Comparison of ENCODE assay signal across 32 cellular contexts in the genomic region with DNA sequence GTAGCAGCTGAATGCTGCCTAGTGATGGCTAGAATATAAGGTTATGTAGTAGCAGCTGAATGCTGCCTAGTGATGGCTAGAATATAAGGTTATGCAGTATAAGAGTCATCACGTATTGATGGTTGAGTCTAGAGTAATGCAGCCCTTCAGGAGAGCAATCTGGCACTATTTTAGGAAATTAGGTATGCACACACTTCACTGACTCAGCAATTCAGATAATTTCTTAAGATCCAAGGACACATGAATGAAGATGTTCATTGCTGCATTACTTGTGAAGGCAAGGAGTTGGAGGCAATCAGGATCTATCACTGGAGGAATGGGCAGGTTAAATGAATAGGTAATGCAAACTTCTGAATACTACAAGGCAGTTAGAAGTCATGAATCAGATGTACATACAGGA.
"Had no signal": no experiment of that assay in that cellular context is flagged by ENCODE, and none has a peak within 500 bp of the region (broad histone marks: within the 10 kb centered on the region; RNA-seq: fewer than 3 reads in every experiment).

No MANE protein-coding gene starts in this region.

- H3K27me3 Mint-ChIP-seq: activated CD4-positive, alpha-beta memory T cell treated with anti-CD3 and anti-CD28 coated beads for 36 hours; activated CD4-positive, alpha-beta T cell treated with anti-CD3 and anti-CD28 coated beads for 36 hours; activated T-helper 17 cell treated with anti-CD3 and anti-CD28 coated beads, Interleukin-2, amount 50 U/mL, for 72 hours had no signal

- H3K9me3 ChIP-seq: ascending aorta, MG63, Peyer's patch, SJSA1, SK-N-SH had no signal

- FAIRE-seq: TTC549 had no signal

- H3K27ac ChIP-seq: ascending aorta, coronary artery, Peyer's patch had no signal

- H3K9me2 ChIP-seq: SK-N-SH had no signal

- H3K4me2 ChIP-seq: SK-N-SH had no signal

- H3K27ac Mint-ChIP-seq: activated CD4-positive, alpha-beta memory T cell treated with anti-CD3 and anti-CD28 coated beads for 36 hours; activated CD4-positive, alpha-beta T cell treated with anti-CD3 and anti-CD28 coated beads for 36 hours; activated naive CD4-positive, alpha-beta T cell treated with anti-CD3 and anti-CD28 coated beads, Interleukin-2, amount 50 U/mL, for 72 hours; activated T-helper 17 cell treated with anti-CD3 and anti-CD28 coated beads, Interleukin-2, amount 50 U/mL, for 72 hours; T-helper 1 cell treated with Interleukin-12 subunit alpha and Interleukin-12 subunit beta and Interleukin-4 antibody, amounts not matched to agents 30 μg/mL and 1 μg/mL, for 36 hours; T-helper 2 cell treated with Interferon-gamma antibody and Interleukin-4, amounts not matched to agents 5 μg/mL and 100 μg/mL, for 36 hours had no signal

- DNase-seq: activated CD4-positive, alpha-beta memory T cell treated with anti-CD3 and anti-CD28 coated beads for 36 hours; activated CD4-positive, alpha-beta T cell treated with anti-CD3 and anti-CD28 coated beads for 36 hours; activated CD4-positive, alpha-beta T cell treated with anti-CD3 and anti-CD28 coated beads, Interleukin-2, amount 50 U/mL, for 1 hour; activated CD8-positive, alpha-beta memory T cell treated with anti-CD3 and anti-CD28 coated beads, Interleukin-2, amount 50 U/mL, for 4 hours; activated effector memory CD4-positive, alpha-beta T cell treated with anti-CD3 and anti-CD28 coated beads, Interleukin-2, amount 50 U/mL, for 16 hours; activated naive CD4-positive, alpha-beta T cell treated with Interleukin-2 at 50 U/mL for 16 hours; activated T-cell treated with anti-CD3 and anti-CD28 coated beads for 4 hours; activated T-cell treated with anti-CD3 and anti-CD28 coated beads, Interleukin-2, amount 50 U/mL, for 48 hours; amniotic stem cell; Kasumi-1; MG63; NCI-H1048; NCI-H1105 treated with DMSO at 0.1 percent for 48 hours; NCI-H1436; NCI-H1694; NCI-H1930; NCI-H345; NCI-H524 treated with DMSO at 0.1 percent for 48 hours; NK-92 treated with Interleukin-12 subunit alpha and Interleukin-12 subunit beta, amount 100 ng/mL, for 24 hours; PC-3; Peyer's patch; RPMI8226; SHP77 treated with DMSO at 0.1 percent for 48 hours; SK-N-SH had no signal

- H3K4me1 ChIP-seq: ascending aorta, Peyer's patch had no signal

- ATAC-seq: activated CD4-positive, alpha-beta T cell treated with anti-CD3 and anti-CD28 coated beads for 36 hours; activated naive CD4-positive, alpha-beta T cell treated with anti-CD3 and anti-CD28 coated beads, Interleukin-2, amount 50 U/mL, for 72 hours; activated T-helper 17 cell treated with anti-CD3 and anti-CD28 coated beads, Interleukin-2, amount 50 U/mL, for 72 hours; PC-3 had no signal

- H3K9ac ChIP-seq: SK-N-SH had no signal

- H3K9me3 Mint-ChIP-seq: activated CD4-positive, alpha-beta memory T cell treated with anti-CD3 and anti-CD28 coated beads for 36 hours; activated naive CD4-positive, alpha-beta T cell treated with anti-CD3 and anti-CD28 coated beads, Interleukin-2, amount 50 U/mL, for 72 hours; activated T-helper 17 cell treated with anti-CD3 and anti-CD28 coated beads, Interleukin-2, amount 50 U/mL, for 72 hours; T-helper 1 cell treated with Interleukin-12 subunit alpha and Interleukin-12 subunit beta and Interleukin-4 antibody, amounts not matched to agents 30 μg/mL and 1 μg/mL, for 36 hours; T-helper 2 cell treated with Interferon-gamma antibody and Interleukin-4, amounts not matched to agents 5 μg/mL and 100 μg/mL, for 36 hours had no signal

- H3K4me3 Mint-ChIP-seq: activated CD4-positive, alpha-beta memory T cell treated with anti-CD3 and anti-CD28 coated beads for 36 hours; activated CD4-positive, alpha-beta T cell treated with anti-CD3 and anti-CD28 coated beads for 36 hours; activated T-helper 17 cell treated with anti-CD3 and anti-CD28 coated beads, Interleukin-2, amount 50 U/mL, for 72 hours; T-helper 1 cell treated with Interleukin-12 subunit alpha and Interleukin-12 subunit beta and Interleukin-4 antibody, amounts not matched to agents 30 μg/mL and 1 μg/mL, for 36 hours; T-helper 2 cell treated with Interferon-gamma antibody and Interleukin-4, amounts not matched to agents 5 μg/mL and 100 μg/mL, for 36 hours had no signal

- H3K4me3 ChIP-seq: ascending aorta, coronary artery, MG63, Peyer's patch, SJSA1 had no signal

- H3K27me3 ChIP-seq: ascending aorta, MG63, Peyer's patch, SJSA1 had no signal
